Comparison of ENCODE assay signal across 14 cellular contexts in the genomic region with DNA sequence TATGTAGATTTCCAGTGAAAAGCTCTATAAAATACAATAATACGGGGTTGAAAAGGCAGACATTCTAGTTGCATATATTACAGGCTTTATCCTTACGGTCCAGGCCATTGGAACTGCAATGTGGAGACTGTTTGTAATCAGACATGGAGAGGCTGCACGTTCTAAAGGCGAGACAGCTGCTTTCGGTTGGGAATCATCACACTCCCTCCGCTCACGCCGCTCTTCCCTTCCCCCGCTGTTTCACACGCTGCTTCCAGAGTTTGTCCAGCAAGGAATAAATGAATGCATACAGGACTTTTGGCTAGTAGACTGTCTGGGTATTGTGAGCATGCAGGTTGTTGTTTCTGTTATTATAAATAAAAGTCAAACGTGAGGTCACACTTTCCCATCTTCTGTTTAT. TPM values are rescaled to one million over a fixed set of nuclear protein-coding genes. Genes with fewer than 3 reads are reported as not detected.
"Had no signal": no experiment of that assay in that cellular context is flagged by ENCODE, and none has a peak within 500 bp of the region (broad histone marks: within the 10 kb centered on the region; RNA-seq: fewer than 3 reads in every experiment).

No MANE protein-coding gene starts in this region.

- H3K27me3 ChIP-seq: ascending aorta had no signal

- H3K27ac ChIP-seq: ascending aorta, esophagus muscularis mucosa, heart right ventricle, tibial nerve had no signal

- ATAC-seq: heart right ventricle; stimulated activated naive CD8-positive, alpha-beta T cell treated with anti-CD3 and anti-CD28 coated beads, Interleukin-15, Interleukin-2, amounts not matched to agents 100 U/mL and 50 U/mL, for 24 hours had no signal

- H3K9me3 ChIP-seq: ascending aorta, esophagus muscularis mucosa, heart right ventricle, tibial nerve had no signal

- H3K4me3 ChIP-seq: ascending aorta, esophagus muscularis mucosa, heart right ventricle, tibial nerve had no signal

- H3K36me3 ChIP-seq: ascending aorta, esophagus muscularis mucosa, heart right ventricle, tibial nerve had no signal

- DNase-seq: activated CD4-positive, alpha-beta T cell treated with anti-CD3 and anti-CD28 coated beads, Interleukin-2, amount 50 U/mL, for 1 hour; activated CD4-positive, CD25-positive, alpha-beta regulatory T cell treated with anti-CD3 and anti-CD28 coated beads, Interleukin-2, amount 50 U/mL, for 72 hours; activated effector memory CD4-positive, alpha-beta T cell treated with Interleukin-2 at 50 U/mL for 16 hours; activated naive CD4-positive, alpha-beta T cell treated with anti-CD3 and anti-CD28 coated beads, Interleukin-2, amount 50 U/mL, for 16 hours; activated T-cell treated with anti-CD3 and anti-CD28 coated beads, Interleukin-2, amount 50 U/mL, for 48 hours; heart right ventricle; stimulated activated naive CD8-positive, alpha-beta T cell treated with anti-CD3 and anti-CD28 coated beads, Interleukin-15, Interleukin-2, amounts not matched to agents 100 U/mL and 50 U/mL, for 24 hours; T-helper 1 cell; T-helper 9 cell had no signal

RNA-seq across cellular contexts. Expression of a gene that starts 36.7 kb away (rescaled TPM):
- total RNA-seq: ascending aorta, posterior vena cava had no signal
- polyA plus RNA-seq: liver had no signal
